Comparison of ENCODE assay signal across 8 cellular contexts in genomic region chr17:32927724-32928526, GRCh38. TPM values are rescaled to one million over a fixed set of nuclear protein-coding genes. Genes with fewer than 3 reads are reported as not detected.
A peak's percentile ranks its signal among the peaks of the same experiment; 100 is the strongest.
DNase-seq lines count a peak whose midpoint lies in the region; ATAC-seq and TF ChIP-seq lines count a peak whose summit lies in the region.

TMEM98 (plus strand) TSS chr17:32928153; CDS start chr17:32931529, 3,376 bp downstream.

- no peak for DNase-seq in HT1080 (ENCODE audit: low read depth)
- DNase-seq in astrocyte of the hippocampus (ENCODE audit: low read depth, low spot score): peak; percentile 73
- no peak for DNase-seq in iPS DF 6.9 (ENCODE audit: low read depth, low spot score)
- DNase-seq in psoas muscle: peak in 1 of 2 donors; percentile 37
- DNase-seq in UCSD-AML1 (lab: John Stamatoyannopoulos, UW; ENCODE audit: unreplicated experiment): no peak

- H3K36me3 ChIP-seq in BLaER1 treated with 17β-estradiol and CSF1 and Interleukin-3, amounts not matched to agents 10 nM and 100 nM: peaks cover 0 to 6% (median 2%) of the 10 kb centered on the region in 11 experiments; a peak in 4 of 22 replicates
- H3K36me3 ChIP-seq in iPS DF 6.9 (ENCODE audit: control insufficient read depth, insufficient read depth, low read length): 0 out of 2 replicates have a peak, but pooled peaks cover 4% of the 10 kb centered on the region
- no peaks in the 10 kb centered on the region for H3K36me3 ChIP-seq in psoas muscle (ENCODE audit: insufficient read depth in 1 of 2, low read depth in 1 of 2)

- peaks cover 33 to 47% (median 41%) of the 10 kb centered on the region in 11 experiments for H3K27me3 ChIP-seq in BLaER1 treated with 17β-estradiol and CSF1 and Interleukin-3, amounts not matched to agents 10 nM and 100 nM
- H3K27me3 ChIP-seq in iPS DF 6.9 (ENCODE audit: control insufficient read depth, insufficient read depth, low read length): no peaks in the 10 kb centered on the region
- H3K27me3 ChIP-seq in psoas muscle (ENCODE audit: insufficient read depth in 3 of 3, low read length in 2 of 3): peaks cover 0 to 68% (median 19%) of the 10 kb centered on the region in 3 donors

- WGBS in iPS DF 6.9 (ENCODE audit: insufficient coverage, insufficient read length): no CpG with 5 or more reads among the region's 98 CpGs
- WGBS in psoas muscle, 3 donors: 1 to 2% (median 1%) methylated on average over 50 to 98 of the region's 98 CpGs

- peak within 1 kb of the TSS; percentile 66 to 84 (median 77); a peak in 21 of 22 replicates for H3K9ac ChIP-seq in BLaER1 treated with 17β-estradiol and CSF1 and Interleukin-3, amounts not matched to agents 10 nM and 100 nM

- intact Hi-C loops in psoas muscle (cut with DNase I): no loop called here

- H3K4me3 ChIP-seq in BLaER1 treated with 17β-estradiol and CSF1 and Interleukin-3, amounts not matched to agents 10 nM and 100 nM: peak within 1 kb of the TSS; percentile 60 to 79 (median 70)
- H3K4me3 ChIP-seq in iPS DF 6.9 (ENCODE audit: low read length) (peak within 1 kb of the TSS; percentile 86), psoas muscle (peak within 1 kb of the TSS; percentile 63)

- peaks cover 0 to 7% (median 0%) of the 10 kb centered on the region in 11 experiments; a peak in 1 of 22 replicates for H4K20me1 ChIP-seq in BLaER1 treated with 17β-estradiol and CSF1 and Interleukin-3, amounts not matched to agents 10 nM and 100 nM

- no peak for TF ChIP-seq CTCF in psoas muscle (IDR thresholded peaks at IDR 0.05)

- H3K4me2 ChIP-seq in BLaER1 treated with 17β-estradiol and CSF1 and Interleukin-3, amounts not matched to agents 10 nM and 100 nM: peak within 1 kb of the TSS; percentile 74 to 97 (median 92)

- peak within 1 kb of the TSS in 9 of 11 experiments; percentile 10 to 72 (median 64); a peak in 17 of 22 replicates for H3K27ac ChIP-seq in BLaER1 treated with 17β-estradiol and CSF1 and Interleukin-3, amounts not matched to agents 10 nM and 100 nM
- no peak within 1 kb of the TSS for H3K27ac ChIP-seq in iPS DF 6.9 (ENCODE audit: low read length)
- no peak within 1 kb of the TSS for H3K27ac ChIP-seq in psoas muscle

- H3K9me3 ChIP-seq in BLaER1 treated with 17β-estradiol and CSF1 and Interleukin-3, amounts not matched to agents 10 nM and 100 nM (replicated peaks in 1 of 11): no peaks in the 10 kb centered on the region
- H3K9me3 ChIP-seq in iPS DF 6.9 (ENCODE audit: control insufficient read depth, insufficient read depth, low read length) (no peaks in the 10 kb centered on the region), psoas muscle (no peaks in the 10 kb centered on the region)

- peak in 2 of 4 donors; percentile 29 to 35 for ATAC-seq in psoas muscle
- no peak for ATAC-seq in GM21576 (IDR thresholded peaks at IDR 0.05; ENCODE audit: unreplicated experiment)
- no peak for ATAC-seq in HG03460 (IDR thresholded peaks at IDR 0.05; ENCODE audit: unreplicated experiment)

- peaks cover 0 to 25% (median 20%) of the 10 kb centered on the region in 10 experiments; a peak in 18 of 20 replicates for H3K4me1 ChIP-seq in BLaER1 treated with 17β-estradiol and CSF1 and Interleukin-3, amounts not matched to agents 10 nM and 100 nM
- peaks cover 8% of the 10 kb centered on the region for H3K4me1 ChIP-seq in iPS DF 6.9 (ENCODE audit: control insufficient read depth, insufficient read depth, low read length)
- no peaks in the 10 kb centered on the region for H3K4me1 ChIP-seq in psoas muscle

RNA-seq across cellular contexts. Expression of gene TMEM98, which starts in this region (rescaled TPM):
- 19.5 and 23.8 TPM in 2 replicates for total RNA-seq in HT1080 (2014; rRNA removed; shearing (Covaris generic))
- 13.1 and 14.5 TPM in 2 replicates for polyA plus RNA-seq in HT1080 (2015; cell fraction: cytosol; rRNA removed)
- 6.6 and 8.6 TPM in 2 replicates for polyA plus RNA-seq in HT1080 (2015; cell fraction: nucleus; rRNA removed)
- 1 to 10 TPM; 1.4 to 5.7 (median 5.1) TPM for total RNA-seq in psoas muscle
- 1 to 10 TPM; 2.2 to 3.6 (median 2.5) TPM for polyA plus RNA-seq in psoas muscle

Comparison
In these comparisons a context has a peak if more than half of its experiments do, and no peak if none do; other contexts are left out.
1. H3K27ac ChIP-seq: peak in BLaER1 treated with 17β-estradiol and CSF1 and Interleukin-3, amounts not matched to agents 10 nM and 100 nM (9 of 11); none in iPS DF 6.9 (single experiment) and psoas muscle (single experiment).
2. Peak in every context shown above with its lines, with median percentiles within 50 percentile points of each other: H3K4me3 ChIP-seq.